In the genomic region with DNA sequence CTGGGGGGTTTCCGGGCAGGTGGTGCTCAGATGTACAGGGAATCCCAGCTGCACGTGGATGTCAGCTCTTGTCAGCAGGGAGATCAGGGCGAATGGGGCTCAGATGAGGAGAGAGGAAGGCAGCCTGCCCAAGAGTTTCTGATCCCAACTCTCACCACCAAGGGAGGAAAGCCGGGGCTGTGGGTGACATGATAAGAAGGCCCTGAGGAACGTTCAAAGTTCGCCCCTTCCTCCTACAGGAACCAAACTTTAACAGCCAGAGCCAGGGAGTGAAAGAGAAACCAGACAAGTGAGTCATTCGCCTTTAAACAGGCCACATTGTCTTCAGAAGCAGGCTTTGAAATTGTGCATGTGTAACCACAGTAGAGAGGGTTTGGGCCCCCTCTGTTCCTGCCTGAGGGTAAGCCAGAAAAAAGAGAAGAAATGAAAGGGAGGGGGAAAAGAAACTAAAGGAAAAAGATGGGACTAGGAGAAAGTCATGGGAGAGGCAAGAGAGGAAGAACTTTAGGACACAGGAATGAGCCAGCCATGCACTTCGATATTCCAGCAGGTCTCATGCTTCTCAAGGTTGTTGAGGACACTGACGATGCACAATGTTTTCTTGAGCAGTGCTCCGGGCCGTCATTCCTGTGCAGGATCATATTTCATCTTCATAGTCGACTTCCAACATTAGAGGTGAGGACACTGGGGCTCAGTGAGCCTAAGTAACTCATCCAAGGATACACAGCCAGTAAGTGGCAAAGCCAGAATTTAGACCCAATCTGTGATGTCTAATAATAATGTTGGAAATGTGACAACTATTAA, we compare ENCODE assay signal across 8 cellular contexts.
A peak's percentile ranks its signal among the peaks of the same experiment; 100 is the strongest.
DNase-seq lines count a peak whose midpoint lies in the region; ATAC-seq and TF ChIP-seq lines count a peak whose summit lies in the region.

No MANE protein-coding gene starts in this region.

- H3K4me3 ChIP-seq in ascending aorta = no peak overlapping the region

- H3K27ac ChIP-seq in ascending aorta = no peak overlapping the region

- no peak for DNase-seq in activated CD8-positive, alpha-beta memory T cell treated with anti-CD3 and anti-CD28 coated beads, Interleukin-2, amount 10 ng/mL, durations not matched to agents 7 days and 5 days
- no peak for DNase-seq in activated CD8-positive, alpha-beta memory T cell treated with anti-CD3 and anti-CD28 coated beads, Interleukin-2, amount 50 U/mL, for 4 hours
- peak; percentile 65 for DNase-seq in SIG-M5 treated with dmso at 0.1 percent for 504 hours (lab: John Stamatoyannopoulos, UW; ENCODE audit: unreplicated experiment)
- peak; percentile 75 for DNase-seq in kidney tubule cell (ENCODE audit: low spot score)
- no peak for DNase-seq in activated effector memory CD4-positive, alpha-beta T cell treated with anti-CD3 and anti-CD28 coated beads, Interleukin-2, amount 50 U/mL, for 16 hours
- no peak for DNase-seq in ascending aorta (ENCODE audit: low spot score in 2 of 2)
- DNase-seq in T-helper 17 cell = no peak

- no peak for TF ChIP-seq CTCF in ascending aorta (IDR thresholded peaks at IDR 0.05)

- peak; percentile 20 for ATAC-seq in activated CD8-positive, alpha-beta memory T cell treated with anti-CD3 and anti-CD28 coated beads, Interleukin-2, amount 10 ng/mL, durations not matched to agents 7 days and 5 days
- ATAC-seq in HG03025 (IDR thresholded peaks at IDR 0.05; ENCODE audit: low FRiP score, unreplicated experiment) (peak; percentile 92), T-helper 17 cell (no peak)

- H3K4me1 ChIP-seq in ascending aorta = no peaks in the 10 kb centered on the region

- H3K4me1 Mint-ChIP-seq in activated CD8-positive, alpha-beta memory T cell treated with anti-CD3 and anti-CD28 coated beads, Interleukin-2, amount 10 ng/mL, durations not matched to agents 7 days and 5 days = peaks cover 8% of the 10 kb centered on the region
- H3K4me1 Mint-ChIP-seq in T-helper 17 cell = no peaks in the 10 kb centered on the region

- CTCF ChIA-PET in activated CD8-positive, alpha-beta memory T cell treated with anti-CD3 and anti-CD28 coated beads, Interleukin-2, amount 10 ng/mL, durations not matched to agents 7 days and 5 days (lab: Charles Lee) = no interaction called here

- no peaks in the 10 kb centered on the region for H3K36me3 Mint-ChIP-seq in activated CD8-positive, alpha-beta memory T cell treated with anti-CD3 and anti-CD28 coated beads, Interleukin-2, amount 10 ng/mL, durations not matched to agents 7 days and 5 days
- no peaks in the 10 kb centered on the region for H3K36me3 Mint-ChIP-seq in T-helper 17 cell (ENCODE audit: low read depth)

- no peaks in the 10 kb centered on the region for H3K27me3 ChIP-seq in ascending aorta

- H3K36me3 ChIP-seq in ascending aorta = no peaks in the 10 kb centered on the region

- no peaks in the 10 kb centered on the region for H3K27me3 Mint-ChIP-seq in activated CD8-positive, alpha-beta memory T cell treated with anti-CD3 and anti-CD28 coated beads, Interleukin-2, amount 10 ng/mL, durations not matched to agents 7 days and 5 days
- no peaks in the 10 kb centered on the region for H3K27me3 Mint-ChIP-seq in T-helper 17 cell

- H3K9me3 Mint-ChIP-seq in activated CD8-positive, alpha-beta memory T cell treated with anti-CD3 and anti-CD28 coated beads, Interleukin-2, amount 10 ng/mL, durations not matched to agents 7 days and 5 days (ENCODE audit: low read depth) = peaks cover 13% of the 10 kb centered on the region

- intact Hi-C loops in ascending aorta (cut with DNase I) = no loop called here

- H3K9me3 ChIP-seq in ascending aorta (no peaks in the 10 kb centered on the region), T-helper 17 cell (ENCODE audit: control insufficient read depth, low read length, poor library complexity, severe bottlenecking) (no peaks in the 10 kb centered on the region)

- no peak overlapping the region for H3K27ac Mint-ChIP-seq in activated CD8-positive, alpha-beta memory T cell treated with anti-CD3 and anti-CD28 coated beads, Interleukin-2, amount 10 ng/mL, durations not matched to agents 7 days and 5 days
- no peak overlapping the region for H3K27ac Mint-ChIP-seq in T-helper 17 cell

- H3K4me3 Mint-ChIP-seq in activated CD8-positive, alpha-beta memory T cell treated with anti-CD3 and anti-CD28 coated beads, Interleukin-2, amount 10 ng/mL, durations not matched to agents 7 days and 5 days = no peak overlapping the region
- H3K4me3 Mint-ChIP-seq in T-helper 17 cell = no peak overlapping the region

Comparison
In these comparisons a context has a peak if more than half of its experiments do, and no peak if none do; other contexts are left out.
1. DNase-seq: peak in SIG-M5 treated with dmso at 0.1 percent for 504 hours (single experiment) and kidney tubule cell (single experiment); none in activated CD8-positive, alpha-beta memory T cell treated with anti-CD3 and anti-CD28 coated beads, Interleukin-2, amount 10 ng/mL, durations not matched to agents 7 days and 5 days (single experiment), activated CD8-positive, alpha-beta memory T cell treated with anti-CD3 and anti-CD28 coated beads, Interleukin-2, amount 50 U/mL, for 4 hours (single experiment), activated effector memory CD4-positive, alpha-beta T cell treated with anti-CD3 and anti-CD28 coated beads, Interleukin-2, amount 50 U/mL, for 16 hours (single experiment), ascending aorta (0 of 2) and T-helper 17 cell (0 of 3).